ENCODE assay signal across 8 cellular contexts in genomic region chr9:136052991-136053756, GRCh38. TPM values are rescaled to one million over a fixed set of nuclear protein-coding genes. Genes with fewer than 3 reads are reported as not detected.
DNase-seq lines count a peak whose midpoint lies in the region; ATAC-seq and TF ChIP-seq lines count a peak whose summit lies in the region.

No MANE protein-coding gene starts in this region.

- H3K4me3 Mint-ChIP-seq in CD8-positive, alpha-beta memory T cell, result no peak overlapping the region

- H3K23ac ChIP-seq in mesenchymal stem cell (ENCODE audit: low read length in 2 of 2), result peak overlapping the region; percentile 53 to 66

- CTCF ChIA-PET in CD8-positive, alpha-beta memory T cell (lab: Charles Lee), result interaction anchor here (1.8 to 2.7 kb wide), 2 partner anchors 11 to 85 kb away, joined by 4 to 6 read pairs; no protein-coding TSS in a partner anchor

- H3K18ac ChIP-seq in mesenchymal stem cell (ENCODE audit: low read depth in 1 of 2, low read length in 2 of 2), result peak overlapping the region; percentile 92 to 96

- peak overlapping the region; percentile 94 for H2BK5ac ChIP-seq in mesenchymal stem cell (ENCODE audit: low read depth, low read length, poor library complexity, severe bottlenecking)

- peaks cover 34% of the 10 kb centered on the region for H3K79me1 ChIP-seq in mesenchymal stem cell (replicated peaks; ENCODE audit: low read length, poor library complexity, severe bottlenecking)

- peak overlapping the region in 1 of 2 experiments; percentile 74 for H3K14ac ChIP-seq in mesenchymal stem cell (ENCODE audit: low read length in 2 of 2)

- no peak for TF ChIP-seq CTCF in upper lobe of left lung (IDR thresholded peaks at IDR 0.05)

- no peak for TF ChIP-seq POLR2A in upper lobe of left lung (IDR thresholded peaks at IDR 0.05)

- ATAC-seq in upper lobe of left lung (ENCODE audit: low FRiP score in 2 of 2), result no peak
- no peak for ATAC-seq in esophagus mucosa

- H2BK12ac ChIP-seq in mesenchymal stem cell (ENCODE audit: low read length in 2 of 2), result peak overlapping the region; percentile 93 to 99

- no peak for TF ChIP-seq EP300 in upper lobe of left lung (IDR thresholded peaks at IDR 0.05)

- 62% methylated on average over 22 of the region's 23 CpGs for WGBS in mesenchymal stem cell
- WGBS in upper lobe of left lung, 2 donors, result 49 to 57% methylated on average over 10 to 22 of the region's 23 CpGs

- peaks cover 0 to 10% (median 0%) of the 10 kb centered on the region in 3 donors for H3K36me3 Mint-ChIP-seq in CD8-positive, alpha-beta memory T cell

- no peak overlapping the region for H2AFZ ChIP-seq in mesenchymal stem cell (ENCODE audit: low read depth, low read length)

- H2BK120ac ChIP-seq in mesenchymal stem cell (ENCODE audit: low read depth, low read length), result peak overlapping the region; percentile 90

- H3K27me3 Mint-ChIP-seq in CD8-positive, alpha-beta memory T cell, result peaks cover 6 to 14% of the 10 kb centered on the region in 2 donors

- no peaks in the 10 kb centered on the region for H3K27me3 ChIP-seq in mesenchymal stem cell (ENCODE audit: control insufficient read depth in 1 of 2, insufficient read depth in 1 of 2, low read length in 2 of 2)
- H3K27me3 ChIP-seq in upper lobe of left lung, result no peaks in the 10 kb centered on the region
- no peaks in the 10 kb centered on the region for H3K27me3 ChIP-seq in CD8-positive, alpha-beta memory T cell (ENCODE audit: insufficient read depth, low read length, poor library complexity, severe bottlenecking)

- peak overlapping the region; percentile 94 for H4K91ac ChIP-seq in mesenchymal stem cell (ENCODE audit: low read length)

- no peaks in the 10 kb centered on the region for H3K9me3 ChIP-seq in mesenchymal stem cell (ENCODE audit: control insufficient read depth, low read length)
- H3K9me3 ChIP-seq in upper lobe of left lung, result no peaks in the 10 kb centered on the region
- no peaks in the 10 kb centered on the region for H3K9me3 ChIP-seq in CD8-positive, alpha-beta memory T cell (ENCODE audit: low read length)

- no peaks in the 10 kb centered on the region for H3K9me3 Mint-ChIP-seq in CD8-positive, alpha-beta memory T cell

- peak in 2 of 3 experiments; percentile 1 to 10 for DNase-seq in NCI-H1417 (lab: John Stamatoyannopoulos, UW)
- DNase-seq in NCI-H1417 treated with DMSO at 0.1 percent for 48 hours (lab: John Stamatoyannopoulos, UW), result no peak
- DNase-seq in cerebellar cortex (ENCODE audit: low spot score), result peak; percentile 69
- peak; percentile 32 for DNase-seq in mesenchymal stem cell
- no peak for DNase-seq in upper lobe of left lung
- DNase-seq in dedifferentiated amniotic fluid mesenchymal stem cell (ENCODE audit: extremely low spot score), result no peak
- no peak for DNase-seq in CD8-positive, alpha-beta memory T cell

- H3K4ac ChIP-seq in mesenchymal stem cell (ENCODE audit: low read depth in 1 of 2, low read length in 2 of 2), result peak overlapping the region; percentile 91 to 95

- peak overlapping the region in 1 of 8 donors; percentile 38 for H3K27ac Mint-ChIP-seq in CD8-positive, alpha-beta memory T cell

- H3K4me3 ChIP-seq in mesenchymal stem cell (ENCODE audit: insufficient read depth in 1 of 2, low read depth in 1 of 2, low read length in 2 of 2) (peak overlapping the region in 1 of 2 experiments; percentile 23), upper lobe of left lung (peak overlapping the region in 2 of 4 donors; percentile 57 to 61)
- H3K4me3 ChIP-seq in CD8-positive, alpha-beta memory T cell (ENCODE audit: low read length), result no peak overlapping the region

- peak overlapping the region; percentile 97 for H4K8ac ChIP-seq in mesenchymal stem cell (ENCODE audit: low read length)

- H2AK5ac ChIP-seq in mesenchymal stem cell (ENCODE audit: low read length, severe bottlenecking), result peak overlapping the region; percentile 96

- peak overlapping the region; percentile 87 for H2BK15ac ChIP-seq in mesenchymal stem cell (ENCODE audit: low read depth, poor library complexity, severe bottlenecking)

- H3K4me1 Mint-ChIP-seq in CD8-positive, alpha-beta memory T cell, result peaks cover 13 to 36% (median 21%) of the 10 kb centered on the region in 3 donors

- no peak overlapping the region for H3K9ac ChIP-seq in mesenchymal stem cell (ENCODE audit: low read length)

- POLR2A ChIA-PET in CD8-positive, alpha-beta memory T cell (lab: Charles Lee), result interaction anchor here (0.6 kb wide), 1 partner anchor 486 kb away, joined by 3 read pairs; no protein-coding TSS in a partner anchor

- H3K36me3 ChIP-seq in mesenchymal stem cell (ENCODE audit: control insufficient read depth in 1 of 2, insufficient read depth in 2 of 2, low read depth in 1 of 2, low read length in 2 of 2) (peaks cover 0 to 49% of the 10 kb centered on the region in 2 experiments), upper lobe of left lung (peaks cover 4 to 22% (median 17%) of the 10 kb centered on the region in 4 donors)
- no peaks in the 10 kb centered on the region for H3K36me3 ChIP-seq in CD8-positive, alpha-beta memory T cell (ENCODE audit: insufficient read depth, low read length)

- H3K4me1 ChIP-seq in mesenchymal stem cell (ENCODE audit: control insufficient read depth, insufficient read depth, low read depth, low read length) (peaks cover 71% of the 10 kb centered on the region), upper lobe of left lung (peaks cover 47 to 86% (median 59%) of the 10 kb centered on the region in 4 donors)
- H3K4me1 ChIP-seq in CD8-positive, alpha-beta memory T cell (ENCODE audit: insufficient read depth, low read length), result peaks cover 8% of the 10 kb centered on the region

- H3K27ac ChIP-seq in mesenchymal stem cell (ENCODE audit: low read length, poor library complexity, severe bottlenecking) (peak overlapping the region; percentile 98), upper lobe of left lung (peak overlapping the region; percentile 57 to 88 (median 71))
- no peak overlapping the region for H3K27ac ChIP-seq in CD8-positive, alpha-beta memory T cell (ENCODE audit: low read depth, low read length)

- peak overlapping the region; percentile 80 for H3K4me2 ChIP-seq in mesenchymal stem cell (ENCODE audit: low read length, poor library complexity, severe bottlenecking)

RNA-seq across cellular contexts. Expression of gene NACC2, which starts 41.9 kb away (rescaled TPM):
- 25.9 TPM for polyA plus RNA-seq in mesenchymal stem cell (2013, experiment 1 of 2)
- 26.0 TPM for polyA plus RNA-seq in mesenchymal stem cell (2013, experiment 2 of 2)
- total RNA-seq in upper lobe of left lung (10 to 100 TPM; 16.8 to 38.4 (median 31.3) TPM), esophagus mucosa (7.0 TPM)
- total RNA-seq in CD8-positive, alpha-beta memory T cell, result 1 to 10 TPM; 9.0 to 9.1 TPM
- 2.9 TPM for polyA plus RNA-seq in CD8-positive, alpha-beta memory T cell

Comparison
In these comparisons a context has a peak if more than half of its experiments do, and no peak if none do; other contexts are left out.
1. DNase-seq: peak in NCI-H1417 (2 of 3), cerebellar cortex (single experiment) and mesenchymal stem cell (single experiment); none in NCI-H1417 treated with DMSO at 0.1 percent for 48 hours (single experiment), upper lobe of left lung (0 of 2), dedifferentiated amniotic fluid mesenchymal stem cell (single experiment) and CD8-positive, alpha-beta memory T cell (0 of 5).